16 cellular contexts compared by ENCODE assay signal in the genomic region with DNA sequence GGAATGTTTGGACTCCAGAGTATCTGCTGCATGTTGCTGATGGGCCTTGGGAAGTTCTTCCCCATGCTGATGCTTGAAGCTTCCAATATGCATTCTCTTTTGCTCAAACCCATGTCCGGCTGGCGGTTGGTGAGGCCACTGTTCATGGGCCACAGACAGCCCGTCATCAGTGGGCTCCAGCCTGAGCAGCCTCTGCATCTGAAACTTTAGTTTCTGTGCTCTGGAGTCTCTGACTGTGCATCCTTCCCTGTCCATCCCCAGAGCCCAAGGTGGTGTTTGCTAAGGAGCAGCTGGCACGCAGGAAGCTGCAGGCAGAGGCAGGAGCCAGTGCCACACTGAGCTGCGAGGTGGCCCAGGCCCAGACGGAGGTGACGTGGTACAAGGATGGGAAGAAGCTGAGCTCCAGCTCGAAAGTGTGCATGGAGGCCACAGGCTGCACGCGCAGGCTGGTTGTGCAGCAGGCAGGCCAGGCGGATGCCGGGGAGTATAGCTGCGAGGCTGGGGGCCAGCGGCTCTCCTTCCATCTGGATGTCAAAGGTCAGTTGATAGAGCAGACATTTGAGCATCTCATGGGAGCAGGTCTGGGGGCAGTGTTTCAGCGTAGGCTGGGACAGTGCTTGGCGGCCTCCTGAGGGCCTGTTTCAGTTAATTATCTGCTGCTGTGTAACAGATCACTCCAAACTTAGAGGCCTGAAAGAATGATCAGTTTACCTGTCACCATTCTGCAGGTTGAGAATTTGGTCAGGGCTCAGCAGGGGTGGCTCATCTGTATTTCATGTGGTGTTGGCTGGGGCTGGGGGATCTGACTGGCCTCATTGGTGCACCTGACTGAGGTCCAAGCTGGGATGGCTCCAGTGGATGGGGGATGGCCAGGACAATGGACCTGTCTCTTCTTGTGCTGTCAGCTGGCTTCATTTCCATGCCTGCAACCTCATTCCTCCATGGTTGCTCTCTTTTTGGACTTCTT. TPM values are rescaled to one million over a fixed set of nuclear protein-coding genes. Genes with fewer than 3 reads are reported as not detected.
DNase-seq lines count a peak whose midpoint lies in the region; ATAC-seq, FAIRE-seq and TF ChIP-seq lines count a peak whose summit lies in the region.
"Had no signal": no experiment of that assay in that cellular context is flagged by ENCODE, and none has a peak within 500 bp of the region (broad histone marks: within the 10 kb centered on the region; RNA-seq: fewer than 3 reads in every experiment).

No MANE protein-coding gene starts in this region.

- no peak for FAIRE-seq in HepG2 (lab: Jason Lieb, UNC)

- H3K9me3 ChIP-seq in HepG2 (ENCODE audit: low read length): no peaks in the 10 kb centered on the region
- H3K9me3 ChIP-seq in right lobe of liver: no peaks in the 10 kb centered on the region
- H3K9me3 ChIP-seq in gastrocnemius medialis: no peaks in the 10 kb centered on the region

- no peak for DNase-seq in HepG2 (ENCODE audit: low spot score)
- DNase-seq in right lobe of liver: no peak
- peak; percentile 37 for DNase-seq in islet precursor cell
- no peak for DNase-seq in gastrocnemius medialis
- DNase-seq in activated CD4-positive, alpha-beta T cell treated with anti-CD3 and anti-CD28 coated beads, Interleukin-2, amount 10 ng/mL, durations not matched to agents 24 days and 14 days: no peak
- no peak for DNase-seq in amygdala (lab: John Stamatoyannopoulos, UW)
- DNase-seq in GM13977 (ENCODE audit: low spot score): no peak
- DNase-seq: 8988T; AML-193; Caco-2; CD8-positive, alpha-beta memory T cell; DMS53; GF-D8; GM23248; H7 had no signal

- CTCF ChIA-PET in HepG2 (lab: Yijun Ruan, JAX; ENCODE audit: low intra/inter-chr PET ratio, low total read pairs): no interaction called here

- TF ChIP-seq EP300 in HepG2 (IDR thresholded peaks at IDR 0.05; ENCODE audit: low read depth in 2 of 2, low read length in 2 of 2) (no peak), HepG2 (CRISPR knock-in tag; IDR thresholded peaks at IDR 0.05; ENCODE audit: borderline replicate concordance) (no peak)

- BruUV-seq in HepG2 (replicated peaks; lab: Mats Ljungman, UMichigan): no TSS peak

- H2AFZ ChIP-seq in HepG2 (ENCODE audit: low read length): no peak overlapping the region
- H2AFZ ChIP-seq: GM23248 had no signal

- TF ChIP-seq RAD21 in HepG2 (CRISPR knock-in tag; IDR thresholded peaks at IDR 0.05): no peak

- peaks cover 47% of the 10 kb centered on the region for H3K36me3 Mint-ChIP-seq in activated CD4-positive, alpha-beta T cell treated with anti-CD3 and anti-CD28 coated beads, Interleukin-2, amount 10 ng/mL, durations not matched to agents 24 days and 14 days (ENCODE audit: low read depth)

- in situ Hi-C loops in HepG2 (cut with HindIII; ENCODE audit: extremely low pct_ligation_motif_present, low pct_unique_long_range_greater_than_20kb): no loop called here
- in situ Hi-C loops in gastrocnemius medialis (cut with MboI; ENCODE audit: low sequenced_read_pairs in 4 of 4): no loop called here
- in situ Hi-C loops in GM13977 (cut with MboI; ENCODE audit: low pct_unique_long_range_greater_than_20kb, low sequenced_read_pairs, unreplicated experiment): no loop called here

- H3K27me3 ChIP-seq in HepG2 (ENCODE audit: control insufficient read depth in 1 of 2, insufficient read depth in 2 of 2, low read length in 2 of 2): peaks cover 0 to 12% of the 10 kb centered on the region in 2 experiments; a peak in 3 of 5 replicates
- no peaks in the 10 kb centered on the region for H3K27me3 ChIP-seq in right lobe of liver
- no peaks in the 10 kb centered on the region for H3K27me3 ChIP-seq in gastrocnemius medialis
- H3K27me3 ChIP-seq: BLaER1 had no signal

- H3K4me1 ChIP-seq in HepG2 (ENCODE audit: insufficient read depth, low read length): peaks cover 29% of the 10 kb centered on the region
- no peaks in the 10 kb centered on the region for H3K4me1 ChIP-seq in right lobe of liver
- H3K4me1 ChIP-seq in gastrocnemius medialis: peaks cover 86 to 91% of the 10 kb centered on the region in 2 donors
- H3K4me1 ChIP-seq: Caco-2 had no signal

- no peaks in the 10 kb centered on the region for H3K27me3 Mint-ChIP-seq in activated CD4-positive, alpha-beta T cell treated with anti-CD3 and anti-CD28 coated beads, Interleukin-2, amount 10 ng/mL, durations not matched to agents 24 days and 14 days
- H3K27me3 Mint-ChIP-seq: CD8-positive, alpha-beta memory T cell had no signal

- H3K27ac ChIP-seq in HepG2 (ENCODE audit: extremely low read length, insufficient read depth, low read length) (no peak overlapping the region), right lobe of liver (no peak overlapping the region), gastrocnemius medialis (peak overlapping the region; percentile 97 to 100 (median 100))
- H3K27ac ChIP-seq: BLaER1, GM23248 had no signal

- H3K36me3 ChIP-seq in HepG2 (replicated peaks in 1 of 2; ENCODE audit: control insufficient read depth in 1 of 2, insufficient read depth in 2 of 2, low read length in 2 of 2) (no peaks in the 10 kb centered on the region), right lobe of liver (no peaks in the 10 kb centered on the region), gastrocnemius medialis (peaks cover 0 to 61% of the 10 kb centered on the region in 2 donors)

- ATAC-seq in HepG2 (no peak), right lobe of liver (no peak), gastrocnemius medialis (peak in 1 of 2 donors; percentile 7)

- no peak overlapping the region for H3K4me3 Mint-ChIP-seq in activated CD4-positive, alpha-beta T cell treated with anti-CD3 and anti-CD28 coated beads, Interleukin-2, amount 10 ng/mL, durations not matched to agents 24 days and 14 days
- H3K4me3 Mint-ChIP-seq: CD8-positive, alpha-beta memory T cell had no signal

- no peak overlapping the region for H3K4me3 ChIP-seq in HepG2 (replicated peaks in 1 of 3; ENCODE audit: insufficient read depth in 1 of 3, low read depth in 2 of 3, low read length in 3 of 3)
- no peak overlapping the region for H3K4me3 ChIP-seq in right lobe of liver
- H3K4me3 ChIP-seq in gastrocnemius medialis: peak overlapping the region in 1 of 4 donors; percentile 18
- H3K4me3 ChIP-seq: BLaER1, GM23248 had no signal

- TF ChIP-seq POLR2A in HepG2 (IDR thresholded peaks at IDR 0.05; ENCODE audit: insufficient read depth in 1 of 2, low read depth in 2 of 2, low read length in 2 of 2): no peak
- TF ChIP-seq POLR2A in right lobe of liver (IDR thresholded peaks at IDR 0.05): no peak
- no peak for TF ChIP-seq POLR2A in gastrocnemius medialis (IDR thresholded peaks at IDR 0.05)

- 23% methylated on average over 5 of the region's 16 CpGs for WGBS in HepG2 (ENCODE audit: low lambda C conversion rate)
- 92% methylated on average over 2 of the region's 16 CpGs for WGBS in right lobe of liver (ENCODE audit: insufficient coverage, low coverage, low lambda C conversion rate, missing lambda C conversion rate)

- H3K9me3 Mint-ChIP-seq in activated CD4-positive, alpha-beta T cell treated with anti-CD3 and anti-CD28 coated beads, Interleukin-2, amount 10 ng/mL, durations not matched to agents 24 days and 14 days: peaks cover 3% of the 10 kb centered on the region

- no peak for TF ChIP-seq CTCF in HepG2 (CRISPR knock-in tag; IDR thresholded peaks at IDR 0.05)
- no peak for TF ChIP-seq CTCF in right lobe of liver (IDR thresholded peaks at IDR 0.05)
- no peak for TF ChIP-seq CTCF in gastrocnemius medialis (IDR thresholded peaks at IDR 0.05 in 4 of 5, conservative IDR thresholded peaks at IDR 0.05 in 1 of 5)
- TF ChIP-seq CTCF in GM13977 (IDR thresholded peaks at IDR 0.05; ENCODE audit: extremely low read depth, insufficient read depth, missing control alignments): no peak

- POLR2A ChIA-PET in HepG2 (lab: Yijun Ruan, JAX): no interaction called here

- H4K20me1 ChIP-seq in HepG2 (ENCODE audit: insufficient read depth, low read length): no peaks in the 10 kb centered on the region
- H4K20me1 ChIP-seq: BLaER1 had no signal

- no peaks in the 10 kb centered on the region for H3K79me2 ChIP-seq in HepG2 (ENCODE audit: insufficient read depth, low read length)

- H3K4me1 Mint-ChIP-seq in activated CD4-positive, alpha-beta T cell treated with anti-CD3 and anti-CD28 coated beads, Interleukin-2, amount 10 ng/mL, durations not matched to agents 24 days and 14 days: no peaks in the 10 kb centered on the region
- H3K4me1 Mint-ChIP-seq: CD8-positive, alpha-beta memory T cell had no signal

- no peak overlapping the region for H3K4me2 ChIP-seq in HepG2 (ENCODE audit: low read depth, low read length)
- H3K4me2 ChIP-seq: BLaER1 had no signal

- H3K9ac ChIP-seq in HepG2 (ENCODE audit: insufficient read depth, low read depth, low read length): no peak overlapping the region
- H3K9ac ChIP-seq: BLaER1, GM23248 had no signal

- H3K27ac Mint-ChIP-seq in activated CD4-positive, alpha-beta T cell treated with anti-CD3 and anti-CD28 coated beads, Interleukin-2, amount 10 ng/mL, durations not matched to agents 24 days and 14 days: no peak overlapping the region

- intact Hi-C loops in HepG2 (cut with micrococcal nuclease; ENCODE audit: unreplicated experiment) (loop anchor here (5.0 kb wide), 1 partner anchor 293 kb away; no protein-coding TSS in a partner anchor), right lobe of liver (cut with DNase I) (no loop called here), gastrocnemius medialis (cut with DNase I; ENCODE audit: low total_unique reads) (loop anchor here (5.0 kb wide), 1 partner anchor 58 kb away; no protein-coding TSS in a partner anchor)
- intact Hi-C loops in activated CD4-positive, alpha-beta T cell treated with anti-CD3 and anti-CD28 coated beads, Interleukin-2, amount 10 ng/mL, durations not matched to agents 24 days and 14 days (cut with micrococcal nuclease): no loop called here

RNA-seq across cellular contexts. Expression of gene OBSCN, which starts 16.6 kb away (rescaled TPM):
- total RNA-seq in HepG2 (2016; rRNA removed; fragmentation: Illumina TruSeq; extraction: Trizol) (0.08 and 0.20 TPM in 2 replicates), right lobe of liver (1 to 10 TPM in 5 of 6 experiments, under 1 TPM in 1; 0.43 to 3.5 (median 2.0) TPM), gastrocnemius medialis (1,000 to 10,000 TPM in 2 of 4 donors, 100 to 1,000 TPM in 2; 798 to 1,571 (median 1,162) TPM)
- total RNA-seq in HepG2 (2016; cell fraction: cytosol; rRNA removed; fragmentation: Illumina TruSeq; extraction: Trizol; ENCODE audit: low read depth): not detected in 2 replicates
- total RNA-seq in HepG2 (2016; cell fraction: insoluble cytoplasmic fraction; rRNA removed; fragmentation: Illumina TruSeq; extraction: Trizol): 0.09 and 0.13 TPM in 2 replicates
- total RNA-seq in HepG2 (2016; cell fraction: membrane; rRNA removed; fragmentation: Illumina TruSeq; extraction: Trizol): 0.06 and 0.07 TPM in 2 replicates
- total RNA-seq in HepG2 (2016; cell fraction: nucleus; rRNA removed; fragmentation: Illumina TruSeq; extraction: Trizol): 0.12 TPM in 1 of 2 replicates, not detected in the other
- 0.10 and 0.20 TPM in 2 replicates for polyA plus RNA-seq in HepG2 (2011; rRNA removed)
- 0.03 and 0.07 TPM in 2 replicates for polyA plus RNA-seq in HepG2 (2011; cell fraction: cytosol; rRNA removed)
- polyA plus RNA-seq in HepG2 (2011; cell fraction: nucleus; rRNA removed): 0.58 and 1.1 TPM in 2 replicates
- 0.09 and 0.55 TPM in 2 replicates for polyA plus RNA-seq in HepG2 (2012)
- polyA plus RNA-seq in HepG2 (2016; cell fraction: cytosol; fragmentation: Illumina TruSeq; extraction: Trizol; ENCODE audit: low read depth): not detected in 2 replicates
- 0.08 and 0.10 TPM in 2 replicates for polyA plus RNA-seq in HepG2 (2016; cell fraction: insoluble cytoplasmic fraction; fragmentation: Illumina TruSeq; extraction: Trizol; ENCODE audit: low read depth)
- polyA plus RNA-seq in HepG2 (2016; cell fraction: membrane; fragmentation: Illumina TruSeq; extraction: Trizol; ENCODE audit: low read depth): not detected in 2 replicates
- polyA plus RNA-seq in HepG2 (2016; cell fraction: nucleus; fragmentation: Illumina TruSeq; extraction: Trizol; ENCODE audit: insufficient read depth, low read depth): 0.14 and 0.32 TPM in 2 replicates
- polyA minus RNA-seq in HepG2 (2011; rRNA and poly(A)+ RNA removed; ENCODE audit: low replicate concordance): 0.24 and 23.5 TPM in 2 replicates
- 0.10 and 0.35 TPM in 2 replicates for polyA minus RNA-seq in HepG2 (2011; cell fraction: cytosol; rRNA and poly(A)+ RNA removed)
- 0.52 and 0.99 TPM in 2 replicates for polyA minus RNA-seq in HepG2 (2011; cell fraction: nucleus; rRNA and poly(A)+ RNA removed)
- 21.4 and 22.3 TPM in 2 replicates for total RNA-seq in activated CD4-positive, alpha-beta T cell treated with anti-CD3 and anti-CD28 coated beads, Interleukin-2, amount 10 ng/mL, durations not matched to agents 24 days and 14 days

RNA-seq across cellular contexts. Expression of gene IBA57, which starts 58.9 kb away (rescaled TPM):
- total RNA-seq in HepG2 (2016; rRNA removed; fragmentation: Illumina TruSeq; extraction: Trizol): 9.7 and 10.2 TPM in 2 replicates
- 0.81 and 1.6 TPM in 2 replicates for total RNA-seq in HepG2 (2016; cell fraction: cytosol; rRNA removed; fragmentation: Illumina TruSeq; extraction: Trizol; ENCODE audit: low read depth)
- 8.3 and 9.2 TPM in 2 replicates for total RNA-seq in HepG2 (2016; cell fraction: insoluble cytoplasmic fraction; rRNA removed; fragmentation: Illumina TruSeq; extraction: Trizol)
- total RNA-seq in HepG2 (2016; cell fraction: membrane; rRNA removed; fragmentation: Illumina TruSeq; extraction: Trizol): 2.3 and 3.6 TPM in 2 replicates
- 3.8 and 4.7 TPM in 2 replicates for total RNA-seq in HepG2 (2016; cell fraction: nucleus; rRNA removed; fragmentation: Illumina TruSeq; extraction: Trizol)
- 2.3 and 4.2 TPM in 2 replicates for polyA plus RNA-seq in HepG2 (2011; rRNA removed)
- 1.7 and 3.8 TPM in 2 replicates for polyA plus RNA-seq in HepG2 (2011; cell fraction: cytosol; rRNA removed)
- 3.6 and 5.6 TPM in 2 replicates for polyA plus RNA-seq in HepG2 (2011; cell fraction: nucleus; rRNA removed)
- polyA plus RNA-seq in HepG2 (2012): 2.1 and 2.8 TPM in 2 replicates
- polyA plus RNA-seq in HepG2 (2016; cell fraction: cytosol; fragmentation: Illumina TruSeq; extraction: Trizol; ENCODE audit: low read depth): 0.59 and 1.2 TPM in 2 replicates
- 7.5 and 7.6 TPM in 2 replicates for polyA plus RNA-seq in HepG2 (2016; cell fraction: insoluble cytoplasmic fraction; fragmentation: Illumina TruSeq; extraction: Trizol; ENCODE audit: low read depth)
- 2.2 and 2.3 TPM in 2 replicates for polyA plus RNA-seq in HepG2 (2016; cell fraction: membrane; fragmentation: Illumina TruSeq; extraction: Trizol; ENCODE audit: low read depth)
- 4.3 and 5.9 TPM in 2 replicates for polyA plus RNA-seq in HepG2 (2016; cell fraction: nucleus; fragmentation: Illumina TruSeq; extraction: Trizol; ENCODE audit: insufficient read depth, low read depth)
- 2.7 and 11.4 TPM in 2 replicates for polyA minus RNA-seq in HepG2 (2011; rRNA and poly(A)+ RNA removed; ENCODE audit: low replicate concordance)
- polyA minus RNA-seq in HepG2 (2011; cell fraction: cytosol; rRNA and poly(A)+ RNA removed): 3.1 and 4.6 TPM in 2 replicates
- polyA minus RNA-seq in HepG2 (2011; cell fraction: nucleus; rRNA and poly(A)+ RNA removed): 3.7 and 5.7 TPM in 2 replicates
- total RNA-seq in right lobe of liver: 1 to 10 TPM; 5.1 to 8.0 (median 6.1) TPM
- total RNA-seq in gastrocnemius medialis: 10 to 100 TPM in 3 of 4 donors, 1 to 10 TPM in 1; 4.9 to 15.7 (median 12.3) TPM
- 10.8 and 11.4 TPM in 2 replicates for total RNA-seq in activated CD4-positive, alpha-beta T cell treated with anti-CD3 and anti-CD28 coated beads, Interleukin-2, amount 10 ng/mL, durations not matched to agents 24 days and 14 days

Comparison
In these comparisons a context has a peak if more than half of its experiments do, and no peak if none do; other contexts are left out.
1. intact Hi-C loops: an anchor here in HepG2 (5.0 kb wide) and gastrocnemius medialis (5.0 kb wide); none called in right lobe of liver and activated CD4-positive, alpha-beta T cell treated with anti-CD3 and anti-CD28 coated beads, Interleukin-2, amount 10 ng/mL, durations not matched to agents 24 days and 14 days.
2. H3K27ac ChIP-seq: peak in gastrocnemius medialis (4 of 4); none in HepG2 (single experiment) and right lobe of liver (0 of 3).
3. RNA of gene OBSCN, which starts 16.6 kb away (total RNA-seq): 798 to 1,571 TPM in gastrocnemius medialis; 21.4 to 22.3 TPM in activated CD4-positive, alpha-beta T cell treated with anti-CD3 and anti-CD28 coated beads, Interleukin-2, amount 10 ng/mL, durations not matched to agents 24 days and 14 days, 0.43 to 3.5 TPM in right lobe of liver and 0.06 to 0.20 TPM in HepG2; every median in the first group is over 10 times any median in the second.